In the genomic region with DNA sequence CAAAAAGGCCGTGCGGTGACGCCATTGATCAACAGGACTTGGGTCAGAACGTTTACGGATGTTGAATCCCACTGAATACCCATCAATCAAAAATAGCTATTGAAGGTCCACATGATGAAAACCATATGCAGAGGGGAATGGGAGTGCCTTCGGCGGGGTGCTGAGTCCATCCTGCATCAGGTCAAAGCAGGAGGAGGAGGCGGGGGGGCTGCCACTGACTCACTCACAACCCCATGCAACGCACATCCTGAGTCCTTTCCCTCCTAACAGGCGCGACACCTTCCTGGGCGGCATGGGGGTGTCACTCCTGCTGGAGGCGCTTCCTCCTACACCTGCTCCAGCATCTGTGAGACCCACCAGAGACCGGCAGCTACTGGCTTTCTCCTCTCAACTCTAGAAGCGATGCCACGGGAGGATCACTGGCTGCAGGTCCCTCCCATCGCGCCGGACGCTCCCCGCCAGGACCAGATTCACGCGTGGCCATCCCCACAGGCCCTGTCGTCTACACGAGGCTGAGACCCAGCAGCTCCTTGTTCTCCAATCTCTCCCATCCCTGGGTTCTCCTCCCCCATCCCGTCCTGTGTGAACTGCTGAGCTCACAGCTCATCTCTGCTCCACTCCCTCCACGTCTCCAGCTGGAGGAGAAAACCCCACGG, we compare ENCODE assay signal across 2 cellular contexts.
TF ChIP-seq lines count a peak whose summit lies in the region.

No MANE protein-coding gene starts in this region.

TF ChIP-seq in IMR-90, 13 proteins besides CTCF, POLR2A, EP300 and RAD21:
- TF ChIP-seq MAFK (IDR thresholded peaks at IDR 0.05; ENCODE audit: low read depth, low read length) (no peak), SMC3 (IDR thresholded peaks at IDR 0.05; ENCODE audit: low read depth, low read length) (no peak), MXI1 (IDR thresholded peaks at IDR 0.05; ENCODE audit: borderline replicate concordance, low read depth, low read length) (no peak), FOS (IDR thresholded peaks at IDR 0.05; ENCODE audit: low read depth, low read length) (no peak), MAZ (IDR thresholded peaks at IDR 0.05; ENCODE audit: borderline replicate concordance, low read depth, low read length) (no peak), RCOR1 (IDR thresholded peaks at IDR 0.05; ENCODE audit: insufficient replicate concordance, low read length) (no peak), RFX5 (IDR thresholded peaks at IDR 0.05; ENCODE audit: low read depth, low read length) (no peak), CHD1 (IDR thresholded peaks at IDR 0.05; ENCODE audit: low read depth, low read length) (no peak), BHLHE40 (IDR thresholded peaks at IDR 0.05; ENCODE audit: low read depth, low read length) (no peak), CEBPB (IDR thresholded peaks at IDR 0.05; ENCODE audit: low read depth, low read length) (no peak), NFE2L2 (IDR thresholded peaks at IDR 0.05; ENCODE audit: low read depth, low read length) (no peak)
- TF ChIP-seq, protein P1, sequence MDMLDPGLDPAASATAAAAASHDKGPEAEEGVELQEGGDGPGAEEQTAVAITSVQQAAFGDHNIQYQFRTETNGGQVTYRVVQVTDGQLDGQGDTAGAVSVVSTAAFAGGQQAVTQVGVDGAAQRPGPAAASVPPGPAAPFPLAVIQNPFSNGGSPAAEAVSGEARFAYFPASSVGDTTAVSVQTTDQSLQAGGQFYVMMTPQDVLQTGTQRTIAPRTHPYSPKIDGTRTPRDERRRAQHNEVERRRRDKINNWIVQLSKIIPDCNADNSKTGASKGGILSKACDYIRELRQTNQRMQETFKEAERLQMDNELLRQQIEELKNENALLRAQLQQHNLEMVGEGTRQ (IDR thresholded peaks at IDR 0.05; ENCODE audit: low read depth, low read length), result no peak
- TF ChIP-seq, protein P2, sequence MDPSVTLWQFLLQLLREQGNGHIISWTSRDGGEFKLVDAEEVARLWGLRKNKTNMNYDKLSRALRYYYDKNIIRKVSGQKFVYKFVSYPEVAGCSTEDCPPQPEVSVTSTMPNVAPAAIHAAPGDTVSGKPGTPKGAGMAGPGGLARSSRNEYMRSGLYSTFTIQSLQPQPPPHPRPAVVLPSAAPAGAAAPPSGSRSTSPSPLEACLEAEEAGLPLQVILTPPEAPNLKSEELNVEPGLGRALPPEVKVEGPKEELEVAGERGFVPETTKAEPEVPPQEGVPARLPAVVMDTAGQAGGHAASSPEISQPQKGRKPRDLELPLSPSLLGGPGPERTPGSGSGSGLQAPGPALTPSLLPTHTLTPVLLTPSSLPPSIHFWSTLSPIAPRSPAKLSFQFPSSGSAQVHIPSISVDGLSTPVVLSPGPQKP (IDR thresholded peaks at IDR 0.05; ENCODE audit: borderline replicate concordance, low read depth, low read length), result no peak

TF ChIP-seq in WTC11, 78 proteins besides CTCF, POLR2A, EP300 and RAD21:
- TF ChIP-seq SP1 (CRISPR knock-in tag; conservative IDR thresholded peaks at IDR 0.05), result no peak
- no peak for TF ChIP-seq CREB1 (CRISPR knock-in tag; IDR thresholded peaks at IDR 0.05)
- no peak for TF ChIP-seq NR1H2 (CRISPR knock-in tag; IDR thresholded peaks at IDR 0.05)
- no peak for TF ChIP-seq ZNF219 (CRISPR knock-in tag; IDR thresholded peaks at IDR 0.05; ENCODE audit: borderline replicate concordance)
- TF ChIP-seq, protein P3, sequence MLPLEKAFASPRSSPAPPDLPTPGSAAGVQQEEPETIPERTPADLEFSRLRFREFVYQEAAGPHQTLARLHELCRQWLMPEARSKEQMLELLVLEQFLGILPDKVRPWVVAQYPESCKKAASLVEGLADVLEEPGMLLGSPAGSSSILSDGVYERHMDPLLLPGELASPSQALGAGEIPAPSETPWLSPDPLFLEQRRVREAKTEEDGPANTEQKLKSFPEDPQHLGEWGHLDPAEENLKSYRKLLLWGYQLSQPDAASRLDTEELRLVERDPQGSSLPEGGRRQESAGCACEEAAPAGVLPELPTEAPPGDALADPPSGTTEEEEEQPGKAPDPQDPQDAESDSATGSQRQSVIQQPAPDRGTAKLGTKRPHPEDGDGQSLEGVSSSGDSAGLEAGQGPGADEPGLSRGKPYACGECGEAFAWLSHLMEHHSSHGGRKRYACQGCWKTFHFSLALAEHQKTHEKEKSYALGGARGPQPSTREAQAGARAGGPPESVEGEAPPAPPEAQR (CRISPR knock-in tag; IDR thresholded peaks at IDR 0.05), result no peak
- TF ChIP-seq, protein P4, sequence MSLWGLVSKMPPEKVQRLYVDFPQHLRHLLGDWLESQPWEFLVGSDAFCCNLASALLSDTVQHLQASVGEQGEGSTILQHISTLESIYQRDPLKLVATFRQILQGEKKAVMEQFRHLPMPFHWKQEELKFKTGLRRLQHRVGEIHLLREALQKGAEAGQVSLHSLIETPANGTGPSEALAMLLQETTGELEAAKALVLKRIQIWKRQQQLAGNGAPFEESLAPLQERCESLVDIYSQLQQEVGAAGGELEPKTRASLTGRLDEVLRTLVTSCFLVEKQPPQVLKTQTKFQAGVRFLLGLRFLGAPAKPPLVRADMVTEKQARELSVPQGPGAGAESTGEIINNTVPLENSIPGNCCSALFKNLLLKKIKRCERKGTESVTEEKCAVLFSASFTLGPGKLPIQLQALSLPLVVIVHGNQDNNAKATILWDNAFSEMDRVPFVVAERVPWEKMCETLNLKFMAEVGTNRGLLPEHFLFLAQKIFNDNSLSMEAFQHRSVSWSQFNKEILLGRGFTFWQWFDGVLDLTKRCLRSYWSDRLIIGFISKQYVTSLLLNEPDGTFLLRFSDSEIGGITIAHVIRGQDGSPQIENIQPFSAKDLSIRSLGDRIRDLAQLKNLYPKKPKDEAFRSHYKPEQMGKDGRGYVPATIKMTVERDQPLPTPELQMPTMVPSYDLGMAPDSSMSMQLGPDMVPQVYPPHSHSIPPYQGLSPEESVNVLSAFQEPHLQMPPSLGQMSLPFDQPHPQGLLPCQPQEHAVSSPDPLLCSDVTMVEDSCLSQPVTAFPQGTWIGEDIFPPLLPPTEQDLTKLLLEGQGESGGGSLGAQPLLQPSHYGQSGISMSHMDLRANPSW (CRISPR knock-in tag; conservative IDR thresholded peaks at IDR 0.05; ENCODE audit: low read depth), result no peak
- TF ChIP-seq IRF2 (CRISPR knock-in tag; IDR thresholded peaks at IDR 0.05; ENCODE audit: borderline replicate concordance, low read depth), result no peak
- TF ChIP-seq, protein P5, sequence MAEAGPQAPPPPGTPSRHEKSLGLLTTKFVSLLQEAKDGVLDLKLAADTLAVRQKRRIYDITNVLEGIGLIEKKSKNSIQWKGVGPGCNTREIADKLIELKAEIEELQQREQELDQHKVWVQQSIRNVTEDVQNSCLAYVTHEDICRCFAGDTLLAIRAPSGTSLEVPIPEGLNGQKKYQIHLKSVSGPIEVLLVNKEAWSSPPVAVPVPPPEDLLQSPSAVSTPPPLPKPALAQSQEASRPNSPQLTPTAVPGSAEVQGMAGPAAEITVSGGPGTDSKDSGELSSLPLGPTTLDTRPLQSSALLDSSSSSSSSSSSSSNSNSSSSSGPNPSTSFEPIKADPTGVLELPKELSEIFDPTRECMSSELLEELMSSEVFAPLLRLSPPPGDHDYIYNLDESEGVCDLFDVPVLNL (CRISPR knock-in tag; IDR thresholded peaks at IDR 0.05; ENCODE audit: borderline replicate concordance, low read depth), result no peak
- no peak for TF ChIP-seq ELF4 (CRISPR knock-in tag; IDR thresholded peaks at IDR 0.05; ENCODE audit: low read depth)
- TF ChIP-seq, protein P6, sequence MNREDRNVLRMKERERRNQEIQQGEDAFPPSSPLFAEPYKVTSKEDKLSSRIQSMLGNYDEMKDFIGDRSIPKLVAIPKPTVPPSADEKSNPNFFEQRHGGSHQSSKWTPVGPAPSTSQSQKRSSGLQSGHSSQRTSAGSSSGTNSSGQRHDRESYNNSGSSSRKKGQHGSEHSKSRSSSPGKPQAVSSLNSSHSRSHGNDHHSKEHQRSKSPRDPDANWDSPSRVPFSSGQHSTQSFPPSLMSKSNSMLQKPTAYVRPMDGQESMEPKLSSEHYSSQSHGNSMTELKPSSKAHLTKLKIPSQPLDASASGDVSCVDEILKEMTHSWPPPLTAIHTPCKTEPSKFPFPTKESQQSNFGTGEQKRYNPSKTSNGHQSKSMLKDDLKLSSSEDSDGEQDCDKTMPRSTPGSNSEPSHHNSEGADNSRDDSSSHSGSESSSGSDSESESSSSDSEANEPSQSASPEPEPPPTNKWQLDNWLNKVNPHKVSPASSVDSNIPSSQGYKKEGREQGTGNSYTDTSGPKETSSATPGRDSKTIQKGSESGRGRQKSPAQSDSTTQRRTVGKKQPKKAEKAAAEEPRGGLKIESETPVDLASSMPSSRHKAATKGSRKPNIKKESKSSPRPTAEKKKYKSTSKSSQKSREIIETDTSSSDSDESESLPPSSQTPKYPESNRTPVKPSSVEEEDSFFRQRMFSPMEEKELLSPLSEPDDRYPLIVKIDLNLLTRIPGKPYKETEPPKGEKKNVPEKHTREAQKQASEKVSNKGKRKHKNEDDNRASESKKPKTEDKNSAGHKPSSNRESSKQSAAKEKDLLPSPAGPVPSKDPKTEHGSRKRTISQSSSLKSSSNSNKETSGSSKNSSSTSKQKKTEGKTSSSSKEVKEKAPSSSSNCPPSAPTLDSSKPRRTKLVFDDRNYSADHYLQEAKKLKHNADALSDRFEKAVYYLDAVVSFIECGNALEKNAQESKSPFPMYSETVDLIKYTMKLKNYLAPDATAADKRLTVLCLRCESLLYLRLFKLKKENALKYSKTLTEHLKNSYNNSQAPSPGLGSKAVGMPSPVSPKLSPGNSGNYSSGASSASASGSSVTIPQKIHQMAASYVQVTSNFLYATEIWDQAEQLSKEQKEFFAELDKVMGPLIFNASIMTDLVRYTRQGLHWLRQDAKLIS (CRISPR knock-in tag; IDR thresholded peaks at IDR 0.05; ENCODE audit: borderline replicate concordance), result no peak
- no peak for TF ChIP-seq SMAD4 (CRISPR knock-in tag; IDR thresholded peaks at IDR 0.05)
- TF ChIP-seq ZNF263 (CRISPR knock-in tag; IDR thresholded peaks at IDR 0.05; ENCODE audit: low read depth), result no peak
- TF ChIP-seq TP53 (CRISPR knock-in tag; IDR thresholded peaks at IDR 0.05), result no peak
- TF ChIP-seq, protein P7, sequence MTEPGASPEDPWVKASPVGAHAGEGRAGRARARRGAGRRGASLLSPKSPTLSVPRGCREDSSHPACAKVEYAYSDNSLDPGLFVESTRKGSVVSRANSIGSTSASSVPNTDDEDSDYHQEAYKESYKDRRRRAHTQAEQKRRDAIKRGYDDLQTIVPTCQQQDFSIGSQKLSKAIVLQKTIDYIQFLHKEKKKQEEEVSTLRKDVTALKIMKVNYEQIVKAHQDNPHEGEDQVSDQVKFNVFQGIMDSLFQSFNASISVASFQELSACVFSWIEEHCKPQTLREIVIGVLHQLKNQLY (CRISPR knock-in tag; IDR thresholded peaks at IDR 0.05), result no peak
TF ChIP-seq in WTC11: peak in this region for 0.
